Comparison of ENCODE assay signal across 2 cellular contexts in the genomic region with DNA sequence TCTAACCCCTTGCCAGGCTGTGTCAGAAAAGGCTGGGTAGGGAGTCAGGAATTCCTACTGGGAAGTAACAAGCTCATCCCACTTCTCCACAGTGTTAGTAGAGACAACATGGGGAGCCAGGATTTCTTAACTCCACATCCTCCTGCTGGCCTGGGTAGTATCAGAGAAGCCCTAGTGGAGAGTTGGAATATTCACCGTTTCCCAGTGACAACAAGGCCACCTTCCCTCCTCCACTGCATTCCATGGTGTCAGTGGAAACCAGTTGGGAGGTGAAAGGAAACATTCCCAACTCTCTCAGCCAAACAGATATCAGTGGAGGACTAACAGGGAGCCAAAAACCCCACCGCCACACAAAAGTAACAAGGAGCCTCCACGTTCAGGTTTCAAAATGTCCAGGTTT.
TF ChIP-seq lines count a peak whose summit lies in the region.

No MANE protein-coding gene starts in this region.

TF ChIP-seq in HepG2, 621 proteins besides CTCF, POLR2A, EP300 and RAD21:
- TF ChIP-seq POLR2AphosphoS5 (IDR thresholded peaks at IDR 0.05; ENCODE audit: low read depth, low read length): no peak

TF ChIP-seq in H1, 55 proteins besides CTCF, POLR2A, EP300 and RAD21:
- TF ChIP-seq, protein P1, sequence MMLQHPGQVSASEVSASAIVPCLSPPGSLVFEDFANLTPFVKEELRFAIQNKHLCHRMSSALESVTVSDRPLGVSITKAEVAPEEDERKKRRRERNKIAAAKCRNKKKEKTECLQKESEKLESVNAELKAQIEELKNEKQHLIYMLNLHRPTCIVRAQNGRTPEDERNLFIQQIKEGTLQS (IDR thresholded peaks at IDR 0.05; ENCODE audit: insufficient read depth, low read depth, low read length): no peak
- TF ChIP-seq, protein P2, sequence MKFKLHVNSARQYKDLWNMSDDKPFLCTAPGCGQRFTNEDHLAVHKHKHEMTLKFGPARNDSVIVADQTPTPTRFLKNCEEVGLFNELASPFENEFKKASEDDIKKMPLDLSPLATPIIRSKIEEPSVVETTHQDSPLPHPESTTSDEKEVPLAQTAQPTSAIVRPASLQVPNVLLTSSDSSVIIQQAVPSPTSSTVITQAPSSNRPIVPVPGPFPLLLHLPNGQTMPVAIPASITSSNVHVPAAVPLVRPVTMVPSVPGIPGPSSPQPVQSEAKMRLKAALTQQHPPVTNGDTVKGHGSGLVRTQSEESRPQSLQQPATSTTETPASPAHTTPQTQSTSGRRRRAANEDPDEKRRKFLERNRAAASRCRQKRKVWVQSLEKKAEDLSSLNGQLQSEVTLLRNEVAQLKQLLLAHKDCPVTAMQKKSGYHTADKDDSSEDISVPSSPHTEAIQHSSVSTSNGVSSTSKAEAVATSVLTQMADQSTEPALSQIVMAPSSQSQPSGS (IDR thresholded peaks at IDR 0.05; ENCODE audit: low read length): no peak
- no peak for TF ChIP-seq GABPA (IDR thresholded peaks at IDR 0.05; ENCODE audit: borderline replicate concordance, insufficient read depth, low read length)
- TF ChIP-seq GTF2F1 (IDR thresholded peaks at IDR 0.05; ENCODE audit: borderline replicate concordance, low read depth, low read length): no peak
- peak; percentile 59; the same call in 1 of the 2 replicates for TF ChIP-seq TEAD4 (IDR thresholded peaks at IDR 0.05; ENCODE audit: low read depth, low read length)
- TF ChIP-seq MAFK (IDR thresholded peaks at IDR 0.05; ENCODE audit: low read depth, low read length): no peak
